Comparison of ENCODE assay signal across 3 cellular contexts in genomic region chr17:18743699-18744446, GRCh38. TPM values are rescaled to one million over a fixed set of nuclear protein-coding genes. Genes with fewer than 3 reads are reported as not detected.
"Had no signal": no experiment of that assay in that cellular context is flagged by ENCODE, and none has a peak within 500 bp of the region (broad histone marks: within the 10 kb centered on the region; RNA-seq: fewer than 3 reads in every experiment).

Gene FBXW10, plus strand, starts transcription at chr17:18744054. Its CDS starts 191 bp downstream, at chr17:18744245.

RNA-seq across cellular contexts. Expression of gene FBXW10, which starts in this region (rescaled TPM):
- total RNA-seq: activated CD4-positive, alpha-beta memory T cell treated with anti-CD3 and anti-CD28 coated beads, Interleukin-2, amount 10 ng/mL, durations not matched to agents 7 days and 5 days; T-helper 17 cell; urinary bladder had no signal
